In genomic region chr10:119388849-119389345, GRCh38 we compare ENCODE assay signal across 24 cellular contexts.
DNase-seq lines count a peak whose midpoint lies in the region; ATAC-seq, FAIRE-seq and TF ChIP-seq lines count a peak whose summit lies in the region.
"Had no signal": no experiment of that assay in that cellular context is flagged by ENCODE, and none has a peak within 500 bp of the region (broad histone marks: within the 10 kb centered on the region; RNA-seq: fewer than 3 reads in every experiment).

No MANE protein-coding gene starts in this region.

- no peak overlapping the region for H3K4ac ChIP-seq in neuronal stem cell (ENCODE audit: low read length)

- intact Hi-C loops in breast epithelium (cut with DNase I; ENCODE audit: low total_unique reads): no loop called here

- H3K18ac ChIP-seq in neuronal stem cell (ENCODE audit: low read length): no peak overlapping the region

- FAIRE-seq in bronchial epithelial cell (lab: Jason Lieb, UNC): no peak
- FAIRE-seq: A549, D721Med, GM12878 had no signal

- no peaks in the 10 kb centered on the region for H3K79me2 ChIP-seq in osteoblast (ENCODE audit: insufficient read depth, low read length)

- TF ChIP-seq EP300 in tibial nerve (IDR thresholded peaks at IDR 0.05): no peak

- ATAC-seq in esophagus mucosa: peak; percentile 89
- ATAC-seq: A549, GM12878, GM23338, HCT116 had no signal

- no peak overlapping the region for H3K14ac ChIP-seq in neuronal stem cell (ENCODE audit: low read length)

- no peak overlapping the region for H3K27ac ChIP-seq in neuronal stem cell (replicated peaks; ENCODE audit: low read length)
- no peak overlapping the region for H3K27ac ChIP-seq in breast epithelium
- no peak overlapping the region for H3K27ac ChIP-seq in osteoblast (ENCODE audit: low read depth, low read length)
- H3K27ac ChIP-seq in tibial nerve: no peak overlapping the region
- H3K27ac ChIP-seq: A549 had no signal

- no peak overlapping the region for H3K23ac ChIP-seq in neuronal stem cell (ENCODE audit: low read depth, low read length, poor library complexity)

- H2BK5ac ChIP-seq in neuronal stem cell (ENCODE audit: low read length): no peak overlapping the region

- no peak overlapping the region for H4K8ac ChIP-seq in neuronal stem cell (ENCODE audit: low read depth, low read length)

- peaks cover 0 to 5% of the 10 kb centered on the region in 2 donors for H3K4me1 ChIP-seq in neuronal stem cell (ENCODE audit: control insufficient read depth in 2 of 2, insufficient read depth in 1 of 2, low read depth in 1 of 2, low read length in 2 of 2)
- no peaks in the 10 kb centered on the region for H3K4me1 ChIP-seq in breast epithelium
- no peaks in the 10 kb centered on the region for H3K4me1 ChIP-seq in osteoblast (ENCODE audit: insufficient read depth, low read length)
- peaks cover 0 to 18% (median 0%) of the 10 kb centered on the region in 4 donors for H3K4me1 ChIP-seq in tibial nerve
- H3K4me1 ChIP-seq: A549, BE2C had no signal

- TF ChIP-seq POLR2A in breast epithelium (IDR thresholded peaks at IDR 0.05): no peak
- TF ChIP-seq POLR2A in tibial nerve (IDR thresholded peaks at IDR 0.05): no peak

- H3K36me3 ChIP-seq in bronchial epithelial cell (ENCODE audit: control insufficient read depth, insufficient read depth, low read length): no peaks in the 10 kb centered on the region
- peaks cover 0 to 2% of the 10 kb centered on the region in 2 donors for H3K36me3 ChIP-seq in neuronal stem cell (replicated peaks in 1 of 2; ENCODE audit: control insufficient read depth in 2 of 2, insufficient read depth in 2 of 2, low read length in 2 of 2)
- no peaks in the 10 kb centered on the region for H3K36me3 ChIP-seq in breast epithelium
- no peaks in the 10 kb centered on the region for H3K36me3 ChIP-seq in osteoblast (ENCODE audit: insufficient read depth, low read length)
- peaks cover 0 to 17% (median 0%) of the 10 kb centered on the region in 3 donors for H3K36me3 ChIP-seq in tibial nerve
- H3K36me3 ChIP-seq: BE2C; BLaER1 treated with 17β-estradiol and CSF1 and Interleukin-3, amounts not matched to agents 10 nM and 100 nM had no signal

- no peak overlapping the region for H2BK12ac ChIP-seq in neuronal stem cell (ENCODE audit: low read length)

- no peak overlapping the region for H2AK5ac ChIP-seq in neuronal stem cell (ENCODE audit: low read depth, low read length)

- H3K79me1 ChIP-seq in neuronal stem cell (ENCODE audit: low read depth, low read length): peaks cover under 1% of the 10 kb centered on the region

- no peak overlapping the region for H2BK15ac ChIP-seq in neuronal stem cell (ENCODE audit: low read length)

- peaks cover 0 to 2% of the 10 kb centered on the region in 2 donors for H3K9me3 ChIP-seq in neuronal stem cell (replicated peaks in 1 of 2; ENCODE audit: control insufficient read depth in 2 of 2, insufficient read depth in 1 of 2, low read depth in 1 of 2, low read length in 2 of 2)
- H3K9me3 ChIP-seq in breast epithelium: no peaks in the 10 kb centered on the region
- H3K9me3 ChIP-seq in osteoblast (ENCODE audit: low read depth, low read length): peaks cover 3% of the 10 kb centered on the region
- H3K9me3 ChIP-seq in tibial nerve: no peaks in the 10 kb centered on the region
- H3K9me3 ChIP-seq: A549, BE2C had no signal

- no peak overlapping the region for H2BK120ac ChIP-seq in neuronal stem cell (ENCODE audit: low read depth, low read length)

- H4K91ac ChIP-seq in neuronal stem cell (ENCODE audit: low read depth, low read length, poor library complexity): peak overlapping the region; percentile 67

- H2AFZ ChIP-seq in neuronal stem cell (ENCODE audit: low read length): no peak overlapping the region
- no peak overlapping the region for H2AFZ ChIP-seq in osteoblast (ENCODE audit: low read length)
- H2AFZ ChIP-seq: GM23338 had no signal

- no peak overlapping the region for H3K4me3 ChIP-seq in bronchial epithelial cell (ENCODE audit: low read depth, low read length)
- H3K4me3 ChIP-seq in neuronal stem cell (ENCODE audit: low read length in 2 of 2): no peak overlapping the region
- H3K4me3 ChIP-seq in breast epithelium: no peak overlapping the region
- no peak overlapping the region for H3K4me3 ChIP-seq in osteoblast (ENCODE audit: insufficient read depth, low read length)
- no peak overlapping the region for H3K4me3 ChIP-seq in tibial nerve
- H3K4me3 ChIP-seq: A549; BLaER1 treated with 17β-estradiol and CSF1 and Interleukin-3, amounts not matched to agents 10 nM and 100 nM; GM12878; GM23338 had no signal

- no peak overlapping the region for H3K9ac ChIP-seq in neuronal stem cell (ENCODE audit: low read depth, low read length, poor library complexity)
- H3K9ac ChIP-seq: BLaER1 treated with 17β-estradiol and CSF1 and Interleukin-3, amounts not matched to agents 10 nM and 100 nM had no signal

- H3K27me3 ChIP-seq in bronchial epithelial cell (ENCODE audit: control insufficient read depth, insufficient read depth, low read length) (no peaks in the 10 kb centered on the region), neuronal stem cell (ENCODE audit: control insufficient read depth in 3 of 3, insufficient read depth in 3 of 3, low read depth in 1 of 3, low read length in 3 of 3) (no peaks in the 10 kb centered on the region), breast epithelium (no peaks in the 10 kb centered on the region), osteoblast (ENCODE audit: insufficient read depth, low read length) (no peaks in the 10 kb centered on the region), tibial nerve (no peaks in the 10 kb centered on the region)
- H3K27me3 ChIP-seq: BE2C; BLaER1 treated with 17β-estradiol and CSF1 and Interleukin-3, amounts not matched to agents 10 nM and 100 nM had no signal

- DNase-seq in bronchial epithelial cell (ENCODE audit: low read depth) (peak; percentile 7), neuronal stem cell (ENCODE audit: low spot score) (no peak), breast epithelium (ENCODE audit: low spot score in 2 of 2) (no peak), osteoblast (ENCODE audit: insufficient read length, low spot score, missing footprints) (no peak), tibial nerve (ENCODE audit: low spot score in 2 of 2) (no peak), MV-4-11 (lab: John Stamatoyannopoulos, UW) (no peak)
- DNase-seq: 8988T; ACHN; AML-193; BE2C; CD4-positive, alpha-beta T cell; CD8-positive, alpha-beta memory T cell; DMS 273 treated with DMSO at 0.1 percent for 48 hours; DMS79; EL; GDM1; H9 had no signal

- WGBS in neuronal stem cell (ENCODE audit: extremely low coverage in 2 of 2, insufficient read length in 2 of 2, insufficient replicate concordance in 1 of 2), 2 donors: no CpG with 5 or more reads among the region's 1 CpG
- WGBS in tibial nerve, 2 donors: 89 to 96% methylated on average over 1 of the region's 1 CpG

- no peak for TF ChIP-seq CTCF in bronchial epithelial cell (IDR thresholded peaks at IDR 0.05; ENCODE audit: insufficient read depth, low read length, severe bottlenecking)
- no peak for TF ChIP-seq CTCF in breast epithelium (IDR thresholded peaks at IDR 0.05)
- no peak for TF ChIP-seq CTCF in osteoblast (IDR thresholded peaks at IDR 0.05; ENCODE audit: extremely low read depth, low read depth, low read length)
- TF ChIP-seq CTCF in tibial nerve (IDR thresholded peaks at IDR 0.05): no peak

- H4K20me1 ChIP-seq in osteoblast (ENCODE audit: insufficient read depth, low read length): no peaks in the 10 kb centered on the region
- H4K20me1 ChIP-seq: BLaER1 treated with 17β-estradiol and CSF1 and Interleukin-3, amounts not matched to agents 10 nM and 100 nM had no signal

- H3K4me2 ChIP-seq in neuronal stem cell (ENCODE audit: insufficient read depth, low read length, poor library complexity, severe bottlenecking) (no peak overlapping the region), osteoblast (ENCODE audit: insufficient read depth, low read length) (no peak overlapping the region)
- H3K4me2 ChIP-seq: A549, GM23338 had no signal
